9 cellular contexts compared by ENCODE assay signal in genomic region chr3:188286087-188286513, GRCh38.
DNase-seq lines count a peak whose midpoint lies in the region; ATAC-seq lines count a peak whose summit lies in the region.
"Had no signal": no experiment of that assay in that cellular context is flagged by ENCODE, and none has a peak within 500 bp of the region (broad histone marks: within the 10 kb centered on the region; RNA-seq: fewer than 3 reads in every experiment).

No MANE protein-coding gene starts in this region.

- ATAC-seq in Right ventricle myocardium inferior: peak; percentile 69
- no peak for ATAC-seq in HG02870 (IDR thresholded peaks at IDR 0.05; ENCODE audit: unreplicated experiment)
- ATAC-seq in HG02678 (IDR thresholded peaks at IDR 0.05; ENCODE audit: unreplicated experiment): no peak

- H3K9me3 Mint-ChIP-seq in activated T-helper 2 cell treated with anti-CD3 and anti-CD28 coated beads, Interferon-gamma antibody, Interleukin-2, Interleukin-4, amounts not matched to agents 10 μg/mL and 5 μg/mL and 100 μg/mL, durations not matched to agents 14 hours and 24 hours and 36 hours: no peaks in the 10 kb centered on the region
- no peaks in the 10 kb centered on the region for H3K9me3 Mint-ChIP-seq in CD8-positive, alpha-beta memory T cell

- CTCF ChIA-PET in CD8-positive, alpha-beta memory T cell (lab: Charles Lee): interaction anchor here (1.0 to 2.2 kb wide), 2 partner anchors 28 to 545 kb away, joined by 3 to 7 read pairs; no protein-coding TSS in a partner anchor

- no peaks in the 10 kb centered on the region for H3K27me3 Mint-ChIP-seq in activated T-helper 2 cell treated with anti-CD3 and anti-CD28 coated beads, Interferon-gamma antibody, Interleukin-2, Interleukin-4, amounts not matched to agents 10 μg/mL and 5 μg/mL and 100 μg/mL, durations not matched to agents 14 hours and 24 hours and 36 hours (ENCODE audit: low read depth)
- no peaks in the 10 kb centered on the region for H3K27me3 Mint-ChIP-seq in CD8-positive, alpha-beta memory T cell

- no peaks in the 10 kb centered on the region for H3K9me3 ChIP-seq in skeletal muscle tissue (ENCODE audit: control insufficient read depth in 3 of 3, low read length in 3 of 3)
- no peaks in the 10 kb centered on the region for H3K9me3 ChIP-seq in CD8-positive, alpha-beta memory T cell (ENCODE audit: low read length)

- H3K27ac ChIP-seq in skeletal muscle tissue (ENCODE audit: low read depth, low read length): peak overlapping the region; percentile 75
- H3K27ac ChIP-seq in CD8-positive, alpha-beta memory T cell (ENCODE audit: low read depth, low read length): no peak overlapping the region

- intact Hi-C loops in activated T-helper 2 cell treated with anti-CD3 and anti-CD28 coated beads, Interferon-gamma antibody, Interleukin-2, Interleukin-4, amounts not matched to agents 10 μg/mL and 5 μg/mL and 100 μg/mL, durations not matched to agents 14 hours and 24 hours and 36 hours (cut with micrococcal nuclease): loop anchor here (10.0 kb wide), 3 partner anchors 311 to 669 kb away; no protein-coding TSS in a partner anchor
- intact Hi-C loops in Right ventricle myocardium inferior (cut with DNase I): no loop called here

- H3K4me1 ChIP-seq in skeletal muscle tissue (ENCODE audit: control insufficient read depth in 3 of 3, insufficient read depth in 3 of 3, low read length in 3 of 3): peaks cover 33 to 55% (median 36%) of the 10 kb centered on the region in 3 donors
- no peaks in the 10 kb centered on the region for H3K4me1 ChIP-seq in CD8-positive, alpha-beta memory T cell (ENCODE audit: insufficient read depth, low read length)

- peaks cover 52% of the 10 kb centered on the region for H3K4me1 Mint-ChIP-seq in activated T-helper 2 cell treated with anti-CD3 and anti-CD28 coated beads, Interferon-gamma antibody, Interleukin-2, Interleukin-4, amounts not matched to agents 10 μg/mL and 5 μg/mL and 100 μg/mL, durations not matched to agents 14 hours and 24 hours and 36 hours (ENCODE audit: low read depth)
- peaks cover 23 to 33% (median 32%) of the 10 kb centered on the region in 3 donors for H3K4me1 Mint-ChIP-seq in CD8-positive, alpha-beta memory T cell

- peaks cover 0 to 4% (median 0%) of the 10 kb centered on the region in 3 donors for H3K36me3 ChIP-seq in skeletal muscle tissue (ENCODE audit: control insufficient read depth in 3 of 3, insufficient read depth in 3 of 3, low read length in 3 of 3)
- no peaks in the 10 kb centered on the region for H3K36me3 ChIP-seq in CD8-positive, alpha-beta memory T cell (ENCODE audit: insufficient read depth, low read length)

- no peaks in the 10 kb centered on the region for H3K27me3 ChIP-seq in skeletal muscle tissue (ENCODE audit: control insufficient read depth in 3 of 3, insufficient read depth in 3 of 3, low read length in 3 of 3)
- H3K27me3 ChIP-seq in CD8-positive, alpha-beta memory T cell (ENCODE audit: insufficient read depth, low read length, poor library complexity, severe bottlenecking): no peaks in the 10 kb centered on the region

- peak overlapping the region in 1 of 3 donors; percentile 24 for H3K9ac ChIP-seq in skeletal muscle tissue (ENCODE audit: low read depth in 1 of 3, low read length in 3 of 3)

- H3K4me3 Mint-ChIP-seq in activated T-helper 2 cell treated with anti-CD3 and anti-CD28 coated beads, Interferon-gamma antibody, Interleukin-2, Interleukin-4, amounts not matched to agents 10 μg/mL and 5 μg/mL and 100 μg/mL, durations not matched to agents 14 hours and 24 hours and 36 hours (ENCODE audit: low read depth): no peak overlapping the region
- H3K4me3 Mint-ChIP-seq in CD8-positive, alpha-beta memory T cell: no peak overlapping the region

- H3K27ac Mint-ChIP-seq in activated T-helper 2 cell treated with anti-CD3 and anti-CD28 coated beads, Interferon-gamma antibody, Interleukin-2, Interleukin-4, amounts not matched to agents 10 μg/mL and 5 μg/mL and 100 μg/mL, durations not matched to agents 14 hours and 24 hours and 36 hours: peak overlapping the region; percentile 5
- H3K27ac Mint-ChIP-seq in CD8-positive, alpha-beta memory T cell: peak overlapping the region in 1 of 8 donors; percentile 29

- no peak overlapping the region for H3K4me3 ChIP-seq in skeletal muscle tissue (ENCODE audit: low read length in 3 of 3)
- H3K4me3 ChIP-seq in CD8-positive, alpha-beta memory T cell (ENCODE audit: low read length): no peak overlapping the region

- POLR2A ChIA-PET in CD8-positive, alpha-beta memory T cell (lab: Charles Lee): no interaction called here

- H3K36me3 Mint-ChIP-seq in activated T-helper 2 cell treated with anti-CD3 and anti-CD28 coated beads, Interferon-gamma antibody, Interleukin-2, Interleukin-4, amounts not matched to agents 10 μg/mL and 5 μg/mL and 100 μg/mL, durations not matched to agents 14 hours and 24 hours and 36 hours (ENCODE audit: low read depth): peaks cover 20% of the 10 kb centered on the region
- H3K36me3 Mint-ChIP-seq in CD8-positive, alpha-beta memory T cell: peaks cover 5 to 15% (median 11%) of the 10 kb centered on the region in 3 donors

- DNase-seq in H4 (ENCODE audit: low spot score): peak; percentile 94
- no peak for DNase-seq in activated T-helper 2 cell treated with anti-CD3 and anti-CD28 coated beads, Interferon-gamma antibody, Interleukin-2, Interleukin-4, amounts not matched to agents 10 μg/mL and 5 μg/mL and 100 μg/mL, durations not matched to agents 14 hours and 24 hours and 36 hours (ENCODE audit: low spot score)
- DNase-seq in Right ventricle myocardium inferior (ENCODE audit: missing footprints): no peak
- DNase-seq in NCI-H1436 (lab: John Stamatoyannopoulos, UW): no peak
- no peak for DNase-seq in CD8-positive, alpha-beta memory T cell
- DNase-seq: cerebellar nuclear complex had no signal
